1 cellular context compared by ENCODE assay signal in genomic region chr20:25178563-25179438, GRCh38.
TF ChIP-seq lines count a peak whose summit lies in the region.

No MANE protein-coding gene starts in this region.

TF ChIP-seq in HEK293, 187 proteins besides CTCF, POLR2A, EP300 and RAD21 (continued from another document and continues in another):
- TF ChIP-seq ZSCAN18 (tag by site-specific recombination; IDR thresholded peaks at IDR 0.05) (no peak), ZNF513 (tag by site-specific recombination; IDR thresholded peaks at IDR 0.05) (no peak), ZNF423 (tag by site-specific recombination; IDR thresholded peaks at IDR 0.05) (no peak), SCRT1 (tag by site-specific recombination; IDR thresholded peaks at IDR 0.05; ENCODE audit: borderline replicate concordance) (no peak), ZNF677 (tag by site-specific recombination; IDR thresholded peaks at IDR 0.05) (no peak), ZNF248 (tag by site-specific recombination; IDR thresholded peaks at IDR 0.05) (no peak), ZNF76 (tag by site-specific recombination; IDR thresholded peaks at IDR 0.05; ENCODE audit: borderline replicate concordance, low read depth) (no peak), ZNF488 (tag by site-specific recombination; IDR thresholded peaks at IDR 0.05) (no peak), ZNF596 (tag by site-specific recombination; IDR thresholded peaks at IDR 0.05) (no peak), ZBTB48 (tag by site-specific recombination; IDR thresholded peaks at IDR 0.05) (no peak), ZSCAN30 (tag by site-specific recombination; IDR thresholded peaks at IDR 0.05) (0 out of 2 replicates have a peak, but pooled peaks have one; percentile 32), ZNF629 (tag by site-specific recombination; IDR thresholded peaks at IDR 0.05) (peak; percentile 73), ZNF521 (tag by site-specific recombination; IDR thresholded peaks at IDR 0.05) (no peak), KLF1 (tag by site-specific recombination; IDR thresholded peaks at IDR 0.05) (no peak), ZNF558 (tag by site-specific recombination; IDR thresholded peaks at IDR 0.05) (0 out of 2 replicates have a peak, but pooled peaks have one; percentile 42), ZNF510 (tag by site-specific recombination; IDR thresholded peaks at IDR 0.05; ENCODE audit: insufficient replicate concordance) (no peak), ZNF701 (tag by site-specific recombination; IDR thresholded peaks at IDR 0.05) (no peak), ZNF514 (tag by site-specific recombination; IDR thresholded peaks at IDR 0.05) (no peak), BCL6B (tag by site-specific recombination; IDR thresholded peaks at IDR 0.05) (no peak), KLF10 (tag by site-specific recombination; IDR thresholded peaks at IDR 0.05) (no peak), ZFP3 (tag by site-specific recombination; IDR thresholded peaks at IDR 0.05; ENCODE audit: low read depth) (no peak), ZNF529 (tag by site-specific recombination; IDR thresholded peaks at IDR 0.05; ENCODE audit: insufficient replicate concordance) (no peak), ZNF221 (tag by site-specific recombination; IDR thresholded peaks at IDR 0.05; ENCODE audit: borderline replicate concordance) (no peak), IKZF3 (tag by site-specific recombination; IDR thresholded peaks at IDR 0.05) (no peak), PRDM4 (tag by site-specific recombination; IDR thresholded peaks at IDR 0.05) (no peak), HIC1 (tag by site-specific recombination; IDR thresholded peaks at IDR 0.05) (no peak), ZNF571 (tag by site-specific recombination; IDR thresholded peaks at IDR 0.05) (no peak), ZNF449 (tag by site-specific recombination; IDR thresholded peaks at IDR 0.05) (no peak), ZNF544 (tag by site-specific recombination; IDR thresholded peaks at IDR 0.05) (no peak), ZBTB11 (tag by site-specific recombination; conservative IDR thresholded peaks at IDR 0.05; ENCODE audit: low read depth) (no peak), ZNF707 (tag by site-specific recombination; IDR thresholded peaks at IDR 0.05) (no peak), ZNF518A (tag by site-specific recombination; conservative IDR thresholded peaks at IDR 0.05; ENCODE audit: low read depth) (no peak), ZNF830 (tag by site-specific recombination; IDR thresholded peaks at IDR 0.05; ENCODE audit: low read depth) (no peak), ZFP41 (tag by site-specific recombination; IDR thresholded peaks at IDR 0.05; ENCODE audit: borderline replicate concordance) (no peak), SP3 (tag by site-specific recombination; IDR thresholded peaks at IDR 0.05) (no peak), ZNF266 (tag by site-specific recombination; IDR thresholded peaks at IDR 0.05; ENCODE audit: low read depth) (no peak)
